Comparison of ENCODE assay signal across 9 cellular contexts in genomic region chr9:99076483-99077171, GRCh38. TPM values are rescaled to one million over a fixed set of nuclear protein-coding genes. Genes with fewer than 3 reads are reported as not detected.
A peak's percentile ranks its signal among the peaks of the same experiment; 100 is the strongest.
DNase-seq lines count a peak whose midpoint lies in the region; ATAC-seq and TF ChIP-seq lines count a peak whose summit lies in the region.
"Had no signal": no experiment of that assay in that cellular context is flagged by ENCODE, and none has a peak within 500 bp of the region (broad histone marks: within the 10 kb centered on the region; RNA-seq: fewer than 3 reads in every experiment).

No MANE protein-coding gene starts in this region.

- peak overlapping the region; percentile 73 for H3K27ac Mint-ChIP-seq in memory B cell

- peaks cover 16% of the 10 kb centered on the region for H3K4me1 Mint-ChIP-seq in memory B cell

- H3K27me3 ChIP-seq in breast epithelium, result no peaks in the 10 kb centered on the region

- H3K27me3 Mint-ChIP-seq in memory B cell, result no peaks in the 10 kb centered on the region

- H3K36me3 Mint-ChIP-seq in memory B cell, result no peaks in the 10 kb centered on the region

- H3K36me3 ChIP-seq in breast epithelium, result no peaks in the 10 kb centered on the region

- H3K4me3 ChIP-seq in Jurkat, Clone E6-1 (ENCODE audit: low read length), result no peak overlapping the region
- H3K4me3 ChIP-seq in breast epithelium, result no peak overlapping the region

- H3K4me1 ChIP-seq in breast epithelium, result no peaks in the 10 kb centered on the region

- no peak for TF ChIP-seq CTCF in breast epithelium (IDR thresholded peaks at IDR 0.05)
- no peak for TF ChIP-seq CTCF in GM13976 (IDR thresholded peaks at IDR 0.05; ENCODE audit: borderline replicate concordance, control extremely low read depth, extremely low read depth, insufficient read depth, missing control alignments)

- H3K9me3 Mint-ChIP-seq in memory B cell, result no peaks in the 10 kb centered on the region

- DNase-seq in CD1c-positive myeloid dendritic cell (ENCODE audit: extremely low spot score) (peak; percentile 35), activated T-cell treated with anti-CD3 and anti-CD28 coated beads for 1 hour (ENCODE audit: low read depth) (peak; percentile 16), memory B cell (ENCODE audit: low spot score in 2 of 2) (no peak), 8988T (no peak), breast epithelium (ENCODE audit: low spot score in 2 of 2) (no peak), GM13976 (ENCODE audit: low spot score) (no peak), kidney tubule cell (ENCODE audit: low spot score) (no peak)
- peak; percentile 77 for DNase-seq in Jurkat, Clone E6-1 (ENCODE audit: low read depth, low spot score)
- DNase-seq: NCI-H526 had no signal

- no peaks in the 10 kb centered on the region for H3K9me3 ChIP-seq in breast epithelium

- H3K27ac ChIP-seq in breast epithelium, result no peak overlapping the region

- ATAC-seq in memory B cell (ENCODE audit: low read depth), result peak; percentile 95

- intact Hi-C loops in breast epithelium (cut with DNase I; ENCODE audit: low total_unique reads), result no loop called here

- in situ Hi-C loops in GM13976 (cut with MboI; ENCODE audit: low sequenced_read_pairs, unreplicated experiment), result no loop called here

- TF ChIP-seq POLR2A in breast epithelium (IDR thresholded peaks at IDR 0.05), result no peak

- peak overlapping the region; percentile 45 for H3K4me3 Mint-ChIP-seq in memory B cell

RNA-seq across cellular contexts. Expression of gene TGFBR1, which starts 28.3 kb away (rescaled TPM):
- polyA plus RNA-seq in Jurkat, Clone E6-1 (2012; ENCODE audit: insufficient read depth, insufficient read length), result 8.5 TPM
- 10 to 100 TPM; 33.1 to 35.4 (median 34.5) TPM for total RNA-seq in breast epithelium

Comparison
In these comparisons a context has a peak if more than half of its experiments do, and no peak if none do; other contexts are left out.
1. DNase-seq: peak in CD1c-positive myeloid dendritic cell (single experiment), Jurkat, Clone E6-1 (single experiment) and activated T-cell treated with anti-CD3 and anti-CD28 coated beads for 1 hour (single experiment); none in memory B cell (0 of 2), 8988T (single experiment), breast epithelium (0 of 2), GM13976 (single experiment) and kidney tubule cell (single experiment).